In genomic region chr15:26551473-26551872, GRCh38 we compare ENCODE assay signal across 22 cellular contexts.
DNase-seq lines count a peak whose midpoint lies in the region; ATAC-seq and TF ChIP-seq lines count a peak whose summit lies in the region.
"Had no signal": no experiment of that assay in that cellular context is flagged by ENCODE, and none has a peak within 500 bp of the region (broad histone marks: within the 10 kb centered on the region; RNA-seq: fewer than 3 reads in every experiment).

No MANE protein-coding gene starts in this region.

- ATAC-seq in Right ventricle myocardium inferior (peak; percentile 34), GM21723 (IDR thresholded peaks at IDR 0.05; ENCODE audit: unreplicated experiment) (no peak)
- ATAC-seq in stimulated activated memory B cell treated with anti-CD40 and anti-IgM and Interleukin-4, amounts not matched to agents 10 μg/mL and 1 μg/mL and 100 μg/mL, for 72 hours: peak; percentile 36
- ATAC-seq: A549; CD8-positive, alpha-beta T cell; GM12878 had no signal

- no peaks in the 10 kb centered on the region for H3K4me1 Mint-ChIP-seq in stimulated activated memory B cell treated with anti-CD40 and anti-IgM and Interleukin-4, amounts not matched to agents 10 μg/mL and 1 μg/mL and 100 μg/mL, for 72 hours
- no peaks in the 10 kb centered on the region for H3K4me1 Mint-ChIP-seq in type B pancreatic cell (ENCODE audit: unreplicated experiment)
- H3K4me1 Mint-ChIP-seq: B cell had no signal

- H3K4me3 Mint-ChIP-seq in stimulated activated memory B cell treated with anti-CD40 and anti-IgM and Interleukin-4, amounts not matched to agents 10 μg/mL and 1 μg/mL and 100 μg/mL, for 72 hours: no peak overlapping the region
- H3K4me3 Mint-ChIP-seq in type B pancreatic cell: no peak overlapping the region
- H3K4me3 Mint-ChIP-seq: B cell; CD4-positive, alpha-beta T cell; CD8-positive, alpha-beta T cell had no signal

- no peak overlapping the region for H4K91ac ChIP-seq in neuronal stem cell (ENCODE audit: low read depth, low read length, poor library complexity)

- H2AFZ ChIP-seq in neuronal stem cell (ENCODE audit: low read length): no peak overlapping the region

- H3K4me2 ChIP-seq in neuronal stem cell (ENCODE audit: insufficient read depth, low read length, poor library complexity, severe bottlenecking): no peak overlapping the region
- H3K4me2 ChIP-seq: A549; BLaER1 treated with 17β-estradiol and CSF1 and Interleukin-3, amounts not matched to agents 10 nM and 100 nM had no signal

- H2BK120ac ChIP-seq in neuronal stem cell (ENCODE audit: low read depth, low read length): no peak overlapping the region

- peak overlapping the region; percentile 53 for H2AK5ac ChIP-seq in neuronal stem cell (ENCODE audit: low read depth, low read length)

- H3K36me3 ChIP-seq in right atrium auricular region (no peaks in the 10 kb centered on the region), neuronal stem cell (replicated peaks in 1 of 2; ENCODE audit: control insufficient read depth in 2 of 2, insufficient read depth in 2 of 2, low read length in 2 of 2) (peaks cover 0 to 3% of the 10 kb centered on the region in 2 donors)
- H3K36me3 ChIP-seq: BLaER1 treated with 17β-estradiol and CSF1 and Interleukin-3, amounts not matched to agents 10 nM and 100 nM had no signal

- no peaks in the 10 kb centered on the region for H3K36me3 Mint-ChIP-seq in stimulated activated memory B cell treated with anti-CD40 and anti-IgM and Interleukin-4, amounts not matched to agents 10 μg/mL and 1 μg/mL and 100 μg/mL, for 72 hours
- H3K36me3 Mint-ChIP-seq in type B pancreatic cell: no peaks in the 10 kb centered on the region
- H3K36me3 Mint-ChIP-seq: CD8-positive, alpha-beta T cell had no signal

- peaks cover 12% of the 10 kb centered on the region for H3K9me3 Mint-ChIP-seq in stimulated activated memory B cell treated with anti-CD40 and anti-IgM and Interleukin-4, amounts not matched to agents 10 μg/mL and 1 μg/mL and 100 μg/mL, for 72 hours
- H3K9me3 Mint-ChIP-seq in type B pancreatic cell: no peaks in the 10 kb centered on the region

- H3K4me3 ChIP-seq in right atrium auricular region (no peak overlapping the region), neuronal stem cell (ENCODE audit: low read length in 2 of 2) (no peak overlapping the region)
- H3K4me3 ChIP-seq: A549; BLaER1 treated with 17β-estradiol and CSF1 and Interleukin-3, amounts not matched to agents 10 nM and 100 nM; GM12878 had no signal

- H4K8ac ChIP-seq in neuronal stem cell (ENCODE audit: low read depth, low read length): no peak overlapping the region

- H3K79me1 ChIP-seq in neuronal stem cell (ENCODE audit: low read depth, low read length): no peaks in the 10 kb centered on the region

- no peak for DNase-seq in Right ventricle myocardium inferior (ENCODE audit: missing footprints)
- no peak for DNase-seq in right atrium auricular region (ENCODE audit: low spot score)
- no peak for DNase-seq in neuronal stem cell (ENCODE audit: low spot score)
- no peak for DNase-seq in type B pancreatic cell (ENCODE audit: extremely low spot score, unreplicated experiment)
- DNase-seq in DMS53 treated with DMSO at 0.1 percent for 48 hours (lab: John Stamatoyannopoulos, UW; ENCODE audit: unreplicated experiment): no peak
- DNase-seq: AML-193; Caco-2; Calu3; CD4-positive, alpha-beta T cell; CD8-positive, alpha-beta T cell; DMS79; DND-41; EL; GDM1 had no signal

- peaks cover 0 to 8% of the 10 kb centered on the region in 2 donors for H3K4me1 ChIP-seq in right atrium auricular region
- no peaks in the 10 kb centered on the region for H3K4me1 ChIP-seq in neuronal stem cell (ENCODE audit: control insufficient read depth in 2 of 2, insufficient read depth in 1 of 2, low read depth in 1 of 2, low read length in 2 of 2)
- H3K4me1 ChIP-seq: A549; BLaER1 treated with 17β-estradiol and CSF1 and Interleukin-3, amounts not matched to agents 10 nM and 100 nM; Caco-2 had no signal

- H3K27me3 ChIP-seq in right atrium auricular region: no peaks in the 10 kb centered on the region
- no peaks in the 10 kb centered on the region for H3K27me3 ChIP-seq in neuronal stem cell (ENCODE audit: control insufficient read depth in 3 of 3, insufficient read depth in 3 of 3, low read depth in 1 of 3, low read length in 3 of 3)
- H3K27me3 ChIP-seq: BLaER1 treated with 17β-estradiol and CSF1 and Interleukin-3, amounts not matched to agents 10 nM and 100 nM had no signal

- WGBS in neuronal stem cell (ENCODE audit: extremely low coverage in 2 of 2, insufficient read length in 2 of 2, insufficient replicate concordance in 1 of 2), 2 donors: no CpG with 5 or more reads among the region's 9 CpGs

- no peak overlapping the region for H3K9ac ChIP-seq in neuronal stem cell (ENCODE audit: low read depth, low read length, poor library complexity)
- H3K9ac ChIP-seq: BLaER1 treated with 17β-estradiol and CSF1 and Interleukin-3, amounts not matched to agents 10 nM and 100 nM had no signal

- intact Hi-C loops in Right ventricle myocardium inferior (cut with DNase I): no loop called here

- H3K4ac ChIP-seq in neuronal stem cell (ENCODE audit: low read length): no peak overlapping the region

- peak overlapping the region; percentile 14 for H3K23ac ChIP-seq in neuronal stem cell (ENCODE audit: low read depth, low read length, poor library complexity)

- H3K9me3 ChIP-seq in right atrium auricular region: no peaks in the 10 kb centered on the region
- no peaks in the 10 kb centered on the region for H3K9me3 ChIP-seq in neuronal stem cell (replicated peaks in 1 of 2; ENCODE audit: control insufficient read depth in 2 of 2, insufficient read depth in 1 of 2, low read depth in 1 of 2, low read length in 2 of 2)
- H3K9me3 ChIP-seq: A549; BLaER1 treated with 17β-estradiol and CSF1 and Interleukin-3, amounts not matched to agents 10 nM and 100 nM had no signal

- no peak overlapping the region for H2BK12ac ChIP-seq in neuronal stem cell (ENCODE audit: low read length)

- H3K18ac ChIP-seq in neuronal stem cell (ENCODE audit: low read length): peak overlapping the region; percentile 56

- H3K14ac ChIP-seq in neuronal stem cell (ENCODE audit: low read length): no peak overlapping the region

- H2BK5ac ChIP-seq in neuronal stem cell (ENCODE audit: low read length): no peak overlapping the region

- H3K27ac ChIP-seq in right atrium auricular region: no peak overlapping the region
- H3K27ac ChIP-seq in neuronal stem cell (replicated peaks; ENCODE audit: low read length): no peak overlapping the region
- H3K27ac ChIP-seq: 22Rv1; BLaER1 treated with 17β-estradiol and CSF1 and Interleukin-3, amounts not matched to agents 10 nM and 100 nM; C4-2B had no signal

- no peak overlapping the region for H2BK15ac ChIP-seq in neuronal stem cell (ENCODE audit: low read length)

- no peak overlapping the region for H3K27ac Mint-ChIP-seq in stimulated activated memory B cell treated with anti-CD40 and anti-IgM and Interleukin-4, amounts not matched to agents 10 μg/mL and 1 μg/mL and 100 μg/mL, for 72 hours
- H3K27ac Mint-ChIP-seq in type B pancreatic cell: no peak overlapping the region
- H3K27ac Mint-ChIP-seq: B cell; CD4-positive, alpha-beta T cell; CD8-positive, alpha-beta T cell had no signal

- TF ChIP-seq CTCF in right atrium auricular region (IDR thresholded peaks at IDR 0.05) (no peak), type B pancreatic cell (conservative IDR thresholded peaks at IDR 0.05) (no peak)

- no peaks in the 10 kb centered on the region for H3K27me3 Mint-ChIP-seq in stimulated activated memory B cell treated with anti-CD40 and anti-IgM and Interleukin-4, amounts not matched to agents 10 μg/mL and 1 μg/mL and 100 μg/mL, for 72 hours
- no peaks in the 10 kb centered on the region for H3K27me3 Mint-ChIP-seq in type B pancreatic cell
- H3K27me3 Mint-ChIP-seq: B cell; CD4-positive, alpha-beta T cell had no signal
